Comparison of ENCODE assay signal across 15 cellular contexts in genomic region chr5:119570935-119571334, GRCh38. TPM values are rescaled to one million over a fixed set of nuclear protein-coding genes. Genes with fewer than 3 reads are reported as not detected.
A peak's percentile ranks its signal among the peaks of the same experiment; 100 is the strongest.
DNase-seq lines count a peak whose midpoint lies in the region; ATAC-seq and TF ChIP-seq lines count a peak whose summit lies in the region.
"Had no signal": no experiment of that assay in that cellular context is flagged by ENCODE, and none has a peak within 500 bp of the region (broad histone marks: within the 10 kb centered on the region; RNA-seq: fewer than 3 reads in every experiment).

No MANE protein-coding gene starts in this region.

- no peak for TF ChIP-seq CTCF in nephron progenitor cell (IDR thresholded peaks at IDR 0.05)

- no peaks in the 10 kb centered on the region for H3K36me3 Mint-ChIP-seq in nephron progenitor cell (ENCODE audit: low read depth)
- H3K36me3 Mint-ChIP-seq: IgD-negative memory B cell had no signal

- H3K9me3 Mint-ChIP-seq in nephron progenitor cell: no peaks in the 10 kb centered on the region
- H3K9me3 Mint-ChIP-seq: CD4-positive, alpha-beta T cell; GM23338; IgD-negative memory B cell had no signal

- no peak overlapping the region for H3K4me3 Mint-ChIP-seq in nephron progenitor cell
- H3K4me3 Mint-ChIP-seq: CD4-positive, alpha-beta T cell; GM23338; IgD-negative memory B cell had no signal

- ATAC-seq in GM21737 (IDR thresholded peaks at IDR 0.05; ENCODE audit: unreplicated experiment) (no peak), GM18909 (IDR thresholded peaks at IDR 0.05; ENCODE audit: poor library complexity, unreplicated experiment) (no peak)
- ATAC-seq: GM23338 had no signal

- DNase-seq in NCI-H748 (lab: John Stamatoyannopoulos, UW; ENCODE audit: unreplicated experiment) (peak; percentile 11), NCI-H748 treated with DMSO at 0.1 percent for 48 hours (lab: John Stamatoyannopoulos, UW) (no peak), SK-N-DZ (ENCODE audit: low spot score) (peak; percentile 91), nephron progenitor cell (no peak), medulla oblongata (ENCODE audit: extremely low spot score) (no peak)
- DNase-seq: ACHN; C1 segment of cervical spinal cord; Calu3; CD4-positive, alpha-beta T cell; DMS 273 treated with DMSO at 0.1 percent for 48 hours; H7 had no signal

- H3K27me3 Mint-ChIP-seq in nephron progenitor cell (ENCODE audit: low read depth, poor library complexity): no peaks in the 10 kb centered on the region

- H3K4me1 Mint-ChIP-seq in nephron progenitor cell: peaks cover 7% of the 10 kb centered on the region
- H3K4me1 Mint-ChIP-seq: IgD-negative memory B cell had no signal

- H3K27ac Mint-ChIP-seq in nephron progenitor cell: peak overlapping the region; percentile 28
- H3K27ac Mint-ChIP-seq: CD4-positive, alpha-beta T cell; GM23338; IgD-negative memory B cell had no signal

RNA-seq across cellular contexts. Expression of gene FAM170A, which starts 58.4 kb away (rescaled TPM):
- not detected in 2 replicates for polyA plus RNA-seq in SK-N-DZ (2014; cell fraction: cytosol; rRNA removed)
- polyA plus RNA-seq in SK-N-DZ (2014; cell fraction: nucleus; rRNA removed): not detected in 2 replicates
- polyA plus RNA-seq: GM23338, IgD-negative memory B cell had no signal

Comparison
In these comparisons a context has a peak if more than half of its experiments do, and no peak if none do; other contexts are left out.
1. DNase-seq: peak in NCI-H748 (single experiment) and SK-N-DZ (single experiment); none in NCI-H748 treated with DMSO at 0.1 percent for 48 hours (single experiment), nephron progenitor cell (single experiment) and medulla oblongata (single experiment).